Comparison of ENCODE assay signal across 8 cellular contexts in genomic region chr1:149445451-149445850, GRCh38. TPM values are rescaled to one million over a fixed set of nuclear protein-coding genes. Genes with fewer than 3 reads are reported as not detected.
DNase-seq lines count a peak whose midpoint lies in the region; ATAC-seq and TF ChIP-seq lines count a peak whose summit lies in the region.
"Not testable (repeated sequence)": the region's sequence is repeated elsewhere in the genome, so short reads cannot be mapped to it uniquely, and the experiment has no call there.

No MANE protein-coding gene starts in this region.

- not testable (repeated sequence) for H2AK5ac ChIP-seq in IMR-90 (ENCODE audit: low read depth, low read length); mesenchymal stem cell (ENCODE audit: low read length, severe bottlenecking)

- not testable (repeated sequence) for H3K4ac ChIP-seq in IMR-90 (ENCODE audit: low read depth, low read length); mesenchymal stem cell (ENCODE audit: low read depth in 1 of 2, low read length in 2 of 2)

- not testable (repeated sequence) for H3K9me3 ChIP-seq in BLaER1 treated with 17β-estradiol and CSF1 and Interleukin-3, amounts not matched to agents 10 nM and 100 nM (replicated peaks in 1 of 11); IMR-90 (ENCODE audit: control insufficient read depth, insufficient read depth, low read length); SJCRH30 (replicated peaks); mesenchymal stem cell (ENCODE audit: control insufficient read depth, low read length); psoas muscle; tibial artery

- POLR2A ChIA-PET in IMR-90 (lab: Charles Lee; ENCODE audit: unreplicated experiment): not testable (repeated sequence)

- CTCF ChIA-PET in IMR-90 (lab: Yijun Ruan, JAX): not testable (repeated sequence)

- not testable (repeated sequence) for H2BK5ac ChIP-seq in IMR-90 (ENCODE audit: low read depth, low read length, poor library complexity, severe bottlenecking); mesenchymal stem cell (ENCODE audit: low read depth, low read length, poor library complexity, severe bottlenecking)

- H2BK20ac ChIP-seq in IMR-90 (ENCODE audit: low read depth, low read length): not testable (repeated sequence)

- H3K79me1 ChIP-seq in IMR-90 (ENCODE audit: low read depth in 1 of 2, low read length in 2 of 2); mesenchymal stem cell (replicated peaks; ENCODE audit: low read length, poor library complexity, severe bottlenecking): not testable (repeated sequence)

- H3K18ac ChIP-seq in IMR-90 (ENCODE audit: low read depth, low read length); mesenchymal stem cell (ENCODE audit: low read depth in 1 of 2, low read length in 2 of 2): not testable (repeated sequence)

- H4K5ac ChIP-seq in IMR-90 (ENCODE audit: low read depth, low read length): not testable (repeated sequence)

- not testable (repeated sequence) for H2BK120ac ChIP-seq in IMR-90 (ENCODE audit: low read depth, low read length); mesenchymal stem cell (ENCODE audit: low read depth, low read length)

- not testable (repeated sequence) for H3K36me3 ChIP-seq in BLaER1 treated with 17β-estradiol and CSF1 and Interleukin-3, amounts not matched to agents 10 nM and 100 nM; IMR-90 (ENCODE audit: control insufficient read depth, insufficient read depth, low read length); SJCRH30; brain microvascular endothelial cell (replicated peaks); mesenchymal stem cell (ENCODE audit: control insufficient read depth in 1 of 2, insufficient read depth in 2 of 2, low read depth in 1 of 2, low read length in 2 of 2); psoas muscle (ENCODE audit: insufficient read depth in 1 of 2, low read depth in 1 of 2); tibial artery

- H3K4me2 ChIP-seq in BLaER1 treated with 17β-estradiol and CSF1 and Interleukin-3, amounts not matched to agents 10 nM and 100 nM: peak overlapping the region in 10 of 11 experiments; percentile 35 to 57 (median 51); a peak in 16 of 22 replicates
- H3K4me2 ChIP-seq in IMR-90 (ENCODE audit: low read depth, low read length); mesenchymal stem cell (ENCODE audit: low read length, poor library complexity, severe bottlenecking): not testable (repeated sequence)

- not testable (repeated sequence) for ATAC-seq in IMR-90 (ENCODE audit: low read depth); Right ventricle myocardium inferior; psoas muscle

- TF ChIP-seq CTCF in IMR-90 (conservative IDR thresholded peaks at IDR 0.05; ENCODE audit: low read depth, low read length); brain microvascular endothelial cell (IDR thresholded peaks at IDR 0.05; ENCODE audit: low read depth, low read length, missing control alignments); psoas muscle (IDR thresholded peaks at IDR 0.05); tibial artery (IDR thresholded peaks at IDR 0.05): not testable (repeated sequence)

- not testable (repeated sequence) for H2AK9ac ChIP-seq in IMR-90 (replicated peaks; ENCODE audit: low read depth, low read length, poor library complexity)

- H3K4me3 ChIP-seq in BLaER1 treated with 17β-estradiol and CSF1 and Interleukin-3, amounts not matched to agents 10 nM and 100 nM; IMR-90 (ENCODE audit: insufficient read depth, low read depth, low read length); SJCRH30; brain microvascular endothelial cell (ENCODE audit: low read depth, low read length); mesenchymal stem cell (ENCODE audit: insufficient read depth in 1 of 2, low read depth in 1 of 2, low read length in 2 of 2); psoas muscle; tibial artery: not testable (repeated sequence)

- H3K9me1 ChIP-seq in IMR-90 (ENCODE audit: insufficient read depth, low read length): not testable (repeated sequence)

- not testable (repeated sequence) for BruUV-seq in IMR-90 (replicated peaks; lab: Mats Ljungman, UMichigan)

- H2AFZ ChIP-seq in IMR-90 (replicated peaks; ENCODE audit: low read length, poor library complexity); mesenchymal stem cell (ENCODE audit: low read depth, low read length): not testable (repeated sequence)

- not testable (repeated sequence) for H4K20me1 ChIP-seq in BLaER1 treated with 17β-estradiol and CSF1 and Interleukin-3, amounts not matched to agents 10 nM and 100 nM; IMR-90 (ENCODE audit: insufficient read depth, low read length)

- H3K56ac ChIP-seq in IMR-90 (ENCODE audit: extremely low read depth, insufficient read depth, low read length): not testable (repeated sequence)

- TF ChIP-seq RAD21 in IMR-90 (IDR thresholded peaks at IDR 0.05; ENCODE audit: low read length): not testable (repeated sequence)

- H3K9ac ChIP-seq in BLaER1 treated with 17β-estradiol and CSF1 and Interleukin-3, amounts not matched to agents 10 nM and 100 nM: peak overlapping the region in 10 of 11 experiments; percentile 32 to 70 (median 58); a peak in 13 of 22 replicates
- H3K9ac ChIP-seq in IMR-90 (ENCODE audit: low read depth, low read length); mesenchymal stem cell (ENCODE audit: low read length): not testable (repeated sequence)

- in situ Hi-C loops in IMR-90 (cut with MboI; ENCODE audit: low sequenced_read_pairs); brain microvascular endothelial cell (cut with HindIII; ENCODE audit: low pct_ligation_motif_present, low sequenced_read_pairs): not testable (repeated sequence)

- not testable (repeated sequence) for H4K8ac ChIP-seq in IMR-90 (ENCODE audit: low read depth in 2 of 2, low read length in 2 of 2); mesenchymal stem cell (ENCODE audit: low read length)

- intact Hi-C loops in IMR-90 (cut with micrococcal nuclease); Right ventricle myocardium inferior (cut with DNase I); psoas muscle (cut with DNase I); tibial artery (cut with DNase I; ENCODE audit: low total_unique reads): not testable (repeated sequence)

- H3K23ac ChIP-seq in IMR-90 (ENCODE audit: low read depth, low read length); mesenchymal stem cell (ENCODE audit: low read length in 2 of 2): not testable (repeated sequence)

- H3K4me1 ChIP-seq in BLaER1 treated with 17β-estradiol and CSF1 and Interleukin-3, amounts not matched to agents 10 nM and 100 nM; IMR-90 (ENCODE audit: control insufficient read depth, insufficient read depth, low read length); SJCRH30; mesenchymal stem cell (ENCODE audit: control insufficient read depth, insufficient read depth, low read depth, low read length); psoas muscle; tibial artery: not testable (repeated sequence)

- not testable (repeated sequence) for TF ChIP-seq POLR2A in IMR-90 (IDR thresholded peaks at IDR 0.05; ENCODE audit: low read depth, low read length)

- H4K91ac ChIP-seq in IMR-90 (ENCODE audit: insufficient read depth, low read depth, low read length); mesenchymal stem cell (ENCODE audit: low read length): not testable (repeated sequence)

- peak overlapping the region in 10 of 11 experiments; percentile 23 to 78 (median 65); a peak in 16 of 22 replicates for H3K27ac ChIP-seq in BLaER1 treated with 17β-estradiol and CSF1 and Interleukin-3, amounts not matched to agents 10 nM and 100 nM
- H3K27ac ChIP-seq in IMR-90 (ENCODE audit: insufficient read depth, low read length); SJCRH30; brain microvascular endothelial cell; mesenchymal stem cell (ENCODE audit: low read length, poor library complexity, severe bottlenecking); psoas muscle: not testable (repeated sequence)
- peak overlapping the region in 1 of 2 donors; percentile 53 for H3K27ac ChIP-seq in tibial artery

- no CpG with 5 or more reads among the region's 6 CpGs for WGBS in IMR-90 (ENCODE audit: extremely low coverage in 2 of 2, insufficient read length in 1 of 2), 2 experiments
- no CpG with 5 or more reads among the region's 6 CpGs for WGBS in mesenchymal stem cell
- WGBS in psoas muscle, 3 donors: 19 to 28% (median 20%) methylated on average over 4 to 5 of the region's 6 CpGs

- not testable (repeated sequence) for H3K14ac ChIP-seq in IMR-90 (replicated peaks; ENCODE audit: low read depth, low read length); mesenchymal stem cell (ENCODE audit: low read length in 2 of 2)

- not testable (repeated sequence) for H2BK15ac ChIP-seq in IMR-90 (ENCODE audit: low read depth, low read length); mesenchymal stem cell (ENCODE audit: low read depth, poor library complexity, severe bottlenecking)

- dilution Hi-C loops in IMR-90 (cut with HindIII; ENCODE audit: low sequenced_read_pairs, unreplicated experiment): not testable (repeated sequence)

- H3K27me3 ChIP-seq in BLaER1 treated with 17β-estradiol and CSF1 and Interleukin-3, amounts not matched to agents 10 nM and 100 nM; IMR-90 (ENCODE audit: control insufficient read depth, insufficient read depth, low read length); SJCRH30; brain microvascular endothelial cell (replicated peaks); mesenchymal stem cell (ENCODE audit: control insufficient read depth in 1 of 2, insufficient read depth in 1 of 2, low read length in 2 of 2); psoas muscle (ENCODE audit: insufficient read depth in 3 of 3, low read length in 2 of 3); tibial artery: not testable (repeated sequence)

- peak; percentile 48 for DNase-seq in IMR-90
- peak; percentile 37 to 51 for DNase-seq in SJCRH30
- peak; percentile 18 for DNase-seq in brain microvascular endothelial cell
- peak; percentile 69 for DNase-seq in Right ventricle myocardium inferior (ENCODE audit: missing footprints)
- peak; percentile 11 for DNase-seq in mesenchymal stem cell
- peak; percentile 36 to 63 for DNase-seq in psoas muscle
- peak; percentile 16 to 72 for DNase-seq in tibial artery

- H2BK12ac ChIP-seq in mesenchymal stem cell (ENCODE audit: low read length in 2 of 2): not testable (repeated sequence)

RNA-seq across cellular contexts. Expression of gene NBPF19, which starts 29.4 kb away (rescaled TPM):
- total RNA-seq in IMR-90 (2012; rRNA removed) (7.7 and 8.9 TPM in 2 replicates), Right ventricle myocardium inferior (3.0 TPM), psoas muscle (1 to 10 TPM; 4.4 to 8.8 (median 5.0) TPM)
- polyA plus RNA-seq in IMR-90 (2012; rRNA removed) (5.4 and 6.3 TPM in 2 replicates), psoas muscle (1 to 10 TPM; 1.0 to 3.0 (median 2.2) TPM)
- polyA plus RNA-seq in IMR-90 (2012; cell fraction: cytosol; rRNA removed): 1.7 and 2.1 TPM in 2 replicates
- 6.1 and 29.2 TPM in 2 replicates for polyA plus RNA-seq in IMR-90 (2012; cell fraction: nucleus; rRNA removed; ENCODE audit: low replicate concordance)
- 7.5 and 10.0 TPM in 2 replicates for total RNA-seq in SJCRH30 (2014; rRNA removed; shearing (Covaris generic))
- 1.8 TPM for polyA plus RNA-seq in mesenchymal stem cell (2013, experiment 1 of 2)
- polyA plus RNA-seq in mesenchymal stem cell (2013, experiment 2 of 2): 1.8 TPM

Comparison
In these comparisons a context has a peak if more than half of its experiments do, and no peak if none do; other contexts are left out.
1. DNase-seq: peak in every context shown above with its lines; median percentile 69 in Right ventricle myocardium inferior; 50 in psoas muscle; 48 in IMR-90; 44 in SJCRH30; 44 in tibial artery; 18 in brain microvascular endothelial cell; 11 in mesenchymal stem cell.